8 cellular contexts compared by ENCODE assay signal in genomic region chr11:64242920-64243854, GRCh38. TPM values are rescaled to one million over a fixed set of nuclear protein-coding genes. Genes with fewer than 3 reads are reported as not detected.
DNase-seq lines count a peak whose midpoint lies in the region; ATAC-seq and TF ChIP-seq lines count a peak whose summit lies in the region.

No MANE protein-coding gene starts in this region.

- intact Hi-C loops in activated B cell treated with CpG ODN at 0.5 μM for 24 hours (cut with micrococcal nuclease) = loop anchor here (5.0 to 10.0 kb wide), 2 partner anchors 256 to 532 kb away; partner anchors contain the start of genes OTUB1 and SF1

- no peaks in the 10 kb centered on the region for H3K27me3 Mint-ChIP-seq in activated CD4-positive, alpha-beta T cell treated with anti-CD3 and anti-CD28 coated beads, Interleukin-2, amount 10 ng/mL, durations not matched to agents 7 days and 5 days
- H3K27me3 Mint-ChIP-seq in activated B cell treated with CpG ODN at 0.5 μM for 24 hours (no peaks in the 10 kb centered on the region), immature natural killer cell (ENCODE audit: low read depth in 3 of 3) (peaks cover 12 to 19% (median 15%) of the 10 kb centered on the region in 3 donors)

- H3K36me3 Mint-ChIP-seq in activated CD4-positive, alpha-beta T cell treated with anti-CD3 and anti-CD28 coated beads, Interleukin-2, amount 10 ng/mL, durations not matched to agents 7 days and 5 days (ENCODE audit: low read depth) = peaks cover 13% of the 10 kb centered on the region
- H3K36me3 Mint-ChIP-seq in activated B cell treated with CpG ODN at 0.5 μM for 24 hours (ENCODE audit: low read depth) (peaks cover 41% of the 10 kb centered on the region), immature natural killer cell (peaks cover 0 to 3% (median 0%) of the 10 kb centered on the region in 3 donors)

- no peaks in the 10 kb centered on the region for H3K9me3 Mint-ChIP-seq in activated CD4-positive, alpha-beta T cell treated with anti-CD3 and anti-CD28 coated beads, Interleukin-2, amount 10 ng/mL, durations not matched to agents 7 days and 5 days
- H3K9me3 Mint-ChIP-seq in activated B cell treated with CpG ODN at 0.5 μM for 24 hours (no peaks in the 10 kb centered on the region), immature natural killer cell (no peaks in the 10 kb centered on the region)

- no peak for TF ChIP-seq CTCF in activated B cell treated with CpG ODN at 0.5 μM for 24 hours (IDR thresholded peaks at IDR 0.05)

- peak overlapping the region; percentile 54 for H3K27ac ChIP-seq in subcutaneous abdominal adipose tissue (ENCODE audit: low read depth, low read length)

- H3K4me1 Mint-ChIP-seq in activated CD4-positive, alpha-beta T cell treated with anti-CD3 and anti-CD28 coated beads, Interleukin-2, amount 10 ng/mL, durations not matched to agents 7 days and 5 days = peaks cover 54% of the 10 kb centered on the region
- H3K4me1 Mint-ChIP-seq in activated B cell treated with CpG ODN at 0.5 μM for 24 hours = peaks cover 63% of the 10 kb centered on the region
- H3K4me1 Mint-ChIP-seq in immature natural killer cell = peaks cover 36 to 52% of the 10 kb centered on the region in 2 donors

- peak overlapping the region; percentile 88 for H3K4me3 Mint-ChIP-seq in activated CD4-positive, alpha-beta T cell treated with anti-CD3 and anti-CD28 coated beads, Interleukin-2, amount 10 ng/mL, durations not matched to agents 7 days and 5 days
- peak overlapping the region; percentile 38 for H3K4me3 Mint-ChIP-seq in activated B cell treated with CpG ODN at 0.5 μM for 24 hours
- peak overlapping the region; percentile 60 to 94 (median 73) for H3K4me3 Mint-ChIP-seq in immature natural killer cell

- H3K9me3 ChIP-seq in subcutaneous abdominal adipose tissue (ENCODE audit: control insufficient read depth in 5 of 5, low read length in 5 of 5) = no peaks in the 10 kb centered on the region

- H3K27me3 ChIP-seq in subcutaneous abdominal adipose tissue (ENCODE audit: control insufficient read depth in 5 of 5, insufficient read depth in 4 of 5, low read length in 5 of 5) = peaks cover 0 to 7% (median 0%) of the 10 kb centered on the region in 5 donors

- peak overlapping the region in 1 of 5 donors; percentile 84 for H3K4me3 ChIP-seq in subcutaneous abdominal adipose tissue (ENCODE audit: low read depth in 1 of 5, low read length in 5 of 5)

- ATAC-seq in activated B cell treated with CpG ODN at 0.5 μM for 24 hours (ENCODE audit: low read depth) (no peak), GM18907 (IDR thresholded peaks at IDR 0.05; ENCODE audit: unreplicated experiment) (no peak)

- peaks cover 0 to 25% (median 22%) of the 10 kb centered on the region in 5 donors for H3K36me3 ChIP-seq in subcutaneous abdominal adipose tissue (ENCODE audit: control insufficient read depth in 5 of 5, insufficient read depth in 5 of 5, low read length in 5 of 5)

- CTCF ChIA-PET in activated CD4-positive, alpha-beta T cell treated with anti-CD3 and anti-CD28 coated beads, Interleukin-2, amount 10 ng/mL, durations not matched to agents 7 days and 5 days (lab: Charles Lee) = interaction anchor here (0.8 to 11.3 kb wide), 9 partner anchors 9 to 59 kb away, joined by 3 to 162 read pairs (median 5); partner anchors contain the start of genes CATSPERZ and PLCB3
- CTCF ChIA-PET in activated B cell treated with CpG ODN at 0.5 μM for 24 hours (lab: Charles Lee) = interaction anchor here (0.9 to 6.2 kb wide), 4 partner anchors 37 to 112 kb away, joined by 3 to 37 read pairs (median 3); partner anchors contain the start of gene FERMT3

- H3K27ac Mint-ChIP-seq in activated CD4-positive, alpha-beta T cell treated with anti-CD3 and anti-CD28 coated beads, Interleukin-2, amount 10 ng/mL, durations not matched to agents 7 days and 5 days = peak overlapping the region; percentile 60
- H3K27ac Mint-ChIP-seq in activated B cell treated with CpG ODN at 0.5 μM for 24 hours (peak overlapping the region; percentile 53), immature natural killer cell (peak overlapping the region in 5 of 6 donors; percentile 8 to 59 (median 50))

- H3K9ac ChIP-seq in subcutaneous abdominal adipose tissue (ENCODE audit: low read length in 5 of 5) = peak overlapping the region in 2 of 5 donors; percentile 22 to 39

- DNase-seq in activated CD4-positive, alpha-beta T cell treated with anti-CD3 and anti-CD28 coated beads, Interleukin-2, amount 10 ng/mL, durations not matched to agents 7 days and 5 days = no peak
- DNase-seq in activated CD4-positive, alpha-beta T cell treated with anti-CD3 and anti-CD28 coated beads for 1 hour = no peak
- no peak for DNase-seq in activated B cell treated with CpG ODN at 0.5 μM for 24 hours
- no peak for DNase-seq in immature natural killer cell
- no peak for DNase-seq in OCI-M1 (lab: John Stamatoyannopoulos, UW)
- DNase-seq in NCI-H748 treated with DMSO at 0.1 percent for 48 hours (lab: John Stamatoyannopoulos, UW) = no peak

- POLR2A ChIA-PET in activated CD4-positive, alpha-beta T cell treated with anti-CD3 and anti-CD28 coated beads, Interleukin-2, amount 10 ng/mL, durations not matched to agents 7 days and 5 days (lab: Charles Lee) = no interaction called here
- POLR2A ChIA-PET in activated B cell treated with CpG ODN at 0.5 μM for 24 hours (lab: Charles Lee) = interaction anchor here (0.6 to 8.7 kb wide), 13 partner anchors 9 to 74 kb away, joined by 3 to 127 read pairs (median 5); partner anchors contain the start of genes BAD, DNAJC4, FERMT3 and NUDT22

- H3K4me1 ChIP-seq in subcutaneous abdominal adipose tissue (ENCODE audit: control insufficient read depth in 5 of 5, insufficient read depth in 5 of 5, low read length in 5 of 5) = peaks cover 10 to 70% (median 53%) of the 10 kb centered on the region in 5 donors

RNA-seq across cellular contexts. Expression of gene FKBP2, which starts 2.3 kb away (rescaled TPM):
- total RNA-seq in activated CD4-positive, alpha-beta T cell treated with anti-CD3 and anti-CD28 coated beads, Interleukin-2, amount 10 ng/mL, durations not matched to agents 7 days and 5 days = 10 to 100 TPM; 21.9 to 24.8 TPM
- total RNA-seq in activated B cell treated with CpG ODN at 0.5 μM for 24 hours = 31.4 and 39.4 TPM in 2 replicates
- 100 to 1,000 TPM; 110 to 142 (median 130) TPM for polyA plus RNA-seq in immature natural killer cell

RNA-seq across cellular contexts. Expression of gene PPP1R14B, which starts 3.6 kb away (rescaled TPM):
- total RNA-seq in activated CD4-positive, alpha-beta T cell treated with anti-CD3 and anti-CD28 coated beads, Interleukin-2, amount 10 ng/mL, durations not matched to agents 7 days and 5 days = 10 to 100 TPM; 81.1 to 86.0 TPM
- total RNA-seq in activated B cell treated with CpG ODN at 0.5 μM for 24 hours = 112 and 127 TPM in 2 replicates
- polyA plus RNA-seq in immature natural killer cell = 10 to 100 TPM; 16.6 to 34.9 (median 33.3) TPM

RNA-seq across cellular contexts. Expression of gene PLCB3, which starts 8.1 kb away (rescaled TPM):
- 10 to 100 TPM; 11.6 to 12.4 TPM for total RNA-seq in activated CD4-positive, alpha-beta T cell treated with anti-CD3 and anti-CD28 coated beads, Interleukin-2, amount 10 ng/mL, durations not matched to agents 7 days and 5 days
- total RNA-seq in activated B cell treated with CpG ODN at 0.5 μM for 24 hours = 7.9 and 8.1 TPM in 2 replicates
- under 1 TPM in 2 of 3 donors, not detected in 1; 0.33 to 0.49 TPM for polyA plus RNA-seq in immature natural killer cell

RNA-seq across cellular contexts. Expression of gene VEGFB, which starts 8.8 kb away (rescaled TPM):
- total RNA-seq in activated CD4-positive, alpha-beta T cell treated with anti-CD3 and anti-CD28 coated beads, Interleukin-2, amount 10 ng/mL, durations not matched to agents 7 days and 5 days = 10 to 100 TPM; 51.1 to 60.3 TPM
- total RNA-seq in activated B cell treated with CpG ODN at 0.5 μM for 24 hours = 86.7 and 97.4 TPM in 2 replicates
- polyA plus RNA-seq in immature natural killer cell = 10 to 100 TPM in 1 of 3 donors, 1 to 10 TPM in 2; 6.7 to 10.3 (median 9.4) TPM

RNA-seq across cellular contexts. Expression of gene DNAJC4, which starts 12.8 kb away (rescaled TPM):
- 10 to 100 TPM; 39.5 to 40.5 TPM for total RNA-seq in activated CD4-positive, alpha-beta T cell treated with anti-CD3 and anti-CD28 coated beads, Interleukin-2, amount 10 ng/mL, durations not matched to agents 7 days and 5 days
- total RNA-seq in activated B cell treated with CpG ODN at 0.5 μM for 24 hours = 47.5 and 53.3 TPM in 2 replicates
- 10 to 100 TPM; 25.2 to 32.6 (median 26.7) TPM for polyA plus RNA-seq in immature natural killer cell

Comparison
In these comparisons a context has a peak if more than half of its experiments do, and no peak if none do; other contexts are left out.
1. H3K4me3 Mint-ChIP-seq: peak in every context shown above with its lines; median percentile 88 in activated CD4-positive, alpha-beta T cell treated with anti-CD3 and anti-CD28 coated beads, Interleukin-2, amount 10 ng/mL, durations not matched to agents 7 days and 5 days; 73 in immature natural killer cell; 38 in activated B cell treated with CpG ODN at 0.5 μM for 24 hours.